Comparison of ENCODE assay signal across 13 cellular contexts in genomic region chr2:189446780-189447179, GRCh38. TPM values are rescaled to one million over a fixed set of nuclear protein-coding genes. Genes with fewer than 3 reads are reported as not detected.
DNase-seq lines count a peak whose midpoint lies in the region; ATAC-seq and TF ChIP-seq lines count a peak whose summit lies in the region.
"Had no signal": no experiment of that assay in that cellular context is flagged by ENCODE, and none has a peak within 500 bp of the region (broad histone marks: within the 10 kb centered on the region; RNA-seq: fewer than 3 reads in every experiment).

No MANE protein-coding gene starts in this region.

- H3K4me1 Mint-ChIP-seq in activated naive CD4-positive, alpha-beta T cell treated with anti-CD3 and anti-CD28 coated beads for 36 hours (ENCODE audit: low read depth), result peaks cover 14% of the 10 kb centered on the region
- H3K4me1 Mint-ChIP-seq in activated naive CD4-positive, alpha-beta T cell treated with anti-CD3 and anti-CD28 coated beads, Interleukin-2, amount 10 ng/mL, durations not matched to agents 7 days and 5 days, result peaks cover 21% of the 10 kb centered on the region
- H3K4me1 Mint-ChIP-seq in activated T-helper 17 cell treated with anti-CD3 and anti-CD28 coated beads, Interleukin-2, amount 50 U/mL, for 72 hours, result peaks cover 15% of the 10 kb centered on the region
- H3K4me1 Mint-ChIP-seq in activated naive CD8-positive, alpha-beta T cell treated with anti-CD3 and anti-CD28 coated beads, Interleukin-2, amount 50 U/mL, for 24 hours, result peaks cover 8% of the 10 kb centered on the region

- peak overlapping the region; percentile 72 for H3K27ac Mint-ChIP-seq in activated naive CD4-positive, alpha-beta T cell treated with anti-CD3 and anti-CD28 coated beads for 36 hours
- H3K27ac Mint-ChIP-seq in activated naive CD4-positive, alpha-beta T cell treated with anti-CD3 and anti-CD28 coated beads, Interleukin-2, amount 10 ng/mL, durations not matched to agents 7 days and 5 days, result no peak overlapping the region
- H3K27ac Mint-ChIP-seq in activated T-helper 17 cell treated with anti-CD3 and anti-CD28 coated beads, Interleukin-2, amount 50 U/mL, for 72 hours, result peak overlapping the region; percentile 72
- H3K27ac Mint-ChIP-seq in activated naive CD8-positive, alpha-beta T cell treated with anti-CD3 and anti-CD28 coated beads, Interleukin-2, amount 50 U/mL, for 24 hours, result peak overlapping the region; percentile 36

- intact Hi-C loops in activated naive CD4-positive, alpha-beta T cell treated with anti-CD3 and anti-CD28 coated beads for 36 hours (cut with micrococcal nuclease), result loop anchor here (10.0 kb wide), 2 partner anchors 968 to 1088 kb away; partner anchors contain the start of gene NEMP2

- H3K4me2 ChIP-seq in parathyroid adenoma (ENCODE audit: low read length), result peak overlapping the region; percentile 2

- peaks cover 43% of the 10 kb centered on the region for H3K36me3 Mint-ChIP-seq in activated naive CD4-positive, alpha-beta T cell treated with anti-CD3 and anti-CD28 coated beads for 36 hours (ENCODE audit: low read depth)
- peaks cover 40% of the 10 kb centered on the region for H3K36me3 Mint-ChIP-seq in activated naive CD4-positive, alpha-beta T cell treated with anti-CD3 and anti-CD28 coated beads, Interleukin-2, amount 10 ng/mL, durations not matched to agents 7 days and 5 days
- peaks cover 59% of the 10 kb centered on the region for H3K36me3 Mint-ChIP-seq in activated T-helper 17 cell treated with anti-CD3 and anti-CD28 coated beads, Interleukin-2, amount 50 U/mL, for 72 hours (ENCODE audit: low read depth)
- peaks cover 65% of the 10 kb centered on the region for H3K36me3 Mint-ChIP-seq in activated naive CD8-positive, alpha-beta T cell treated with anti-CD3 and anti-CD28 coated beads, Interleukin-2, amount 50 U/mL, for 24 hours (ENCODE audit: low read depth)

- CTCF ChIA-PET in activated naive CD4-positive, alpha-beta T cell treated with anti-CD3 and anti-CD28 coated beads for 36 hours (lab: Charles Lee), result interaction anchor here (0.6 to 1.6 kb wide), 2 partner anchors 186 to 353 kb away, joined by 3 to 4 read pairs; no protein-coding TSS in a partner anchor
- CTCF ChIA-PET in activated naive CD4-positive, alpha-beta T cell treated with anti-CD3 and anti-CD28 coated beads, Interleukin-2, amount 10 ng/mL, durations not matched to agents 7 days and 5 days (lab: Charles Lee), result no interaction called here

- no peaks in the 10 kb centered on the region for H3K27me3 Mint-ChIP-seq in activated naive CD4-positive, alpha-beta T cell treated with anti-CD3 and anti-CD28 coated beads for 36 hours (ENCODE audit: low read depth)
- H3K27me3 Mint-ChIP-seq in activated naive CD4-positive, alpha-beta T cell treated with anti-CD3 and anti-CD28 coated beads, Interleukin-2, amount 10 ng/mL, durations not matched to agents 7 days and 5 days, result no peaks in the 10 kb centered on the region
- no peaks in the 10 kb centered on the region for H3K27me3 Mint-ChIP-seq in activated T-helper 17 cell treated with anti-CD3 and anti-CD28 coated beads, Interleukin-2, amount 50 U/mL, for 72 hours
- H3K27me3 Mint-ChIP-seq in activated naive CD8-positive, alpha-beta T cell treated with anti-CD3 and anti-CD28 coated beads, Interleukin-2, amount 50 U/mL, for 24 hours, result no peaks in the 10 kb centered on the region

- peaks cover 13% of the 10 kb centered on the region for H3K79me2 ChIP-seq in parathyroid adenoma

- no peaks in the 10 kb centered on the region for H3K27me3 ChIP-seq in parathyroid adenoma (ENCODE audit: control insufficient read depth, insufficient read depth, low read length)

- H3K4me1 ChIP-seq in parathyroid adenoma, result no peaks in the 10 kb centered on the region

- no peaks in the 10 kb centered on the region for H3K9me3 Mint-ChIP-seq in activated naive CD4-positive, alpha-beta T cell treated with anti-CD3 and anti-CD28 coated beads for 36 hours
- no peaks in the 10 kb centered on the region for H3K9me3 Mint-ChIP-seq in activated naive CD4-positive, alpha-beta T cell treated with anti-CD3 and anti-CD28 coated beads, Interleukin-2, amount 10 ng/mL, durations not matched to agents 7 days and 5 days
- H3K9me3 Mint-ChIP-seq in activated T-helper 17 cell treated with anti-CD3 and anti-CD28 coated beads, Interleukin-2, amount 50 U/mL, for 72 hours, result no peaks in the 10 kb centered on the region
- H3K9me3 Mint-ChIP-seq in activated naive CD8-positive, alpha-beta T cell treated with anti-CD3 and anti-CD28 coated beads, Interleukin-2, amount 50 U/mL, for 24 hours, result no peaks in the 10 kb centered on the region

- no peak for DNase-seq in activated naive CD4-positive, alpha-beta T cell treated with anti-CD3 and anti-CD28 coated beads for 36 hours
- DNase-seq in activated naive CD4-positive, alpha-beta T cell treated with anti-CD3 and anti-CD28 coated beads, Interleukin-2, amount 10 ng/mL, durations not matched to agents 7 days and 5 days, result no peak
- no peak for DNase-seq in activated naive CD8-positive, alpha-beta T cell treated with anti-CD3 and anti-CD28 coated beads, Interleukin-2, amount 50 U/mL, for 24 hours
- no peak for DNase-seq in DMS 273 (lab: John Stamatoyannopoulos, UW; ENCODE audit: unreplicated experiment)
- DNase-seq: AML-193, DMS79 treated with DMSO at 0.1 percent for 48 hours, NCI-H1105, NCI-H1694 had no signal

- H3K27ac ChIP-seq in parathyroid adenoma, result peak overlapping the region; percentile 25
- H3K27ac ChIP-seq: C4-2B had no signal

- H3K36me3 ChIP-seq in parathyroid adenoma (ENCODE audit: control insufficient read depth, insufficient read depth, low read length), result no peaks in the 10 kb centered on the region

- no peaks in the 10 kb centered on the region for H3K9me3 ChIP-seq in parathyroid adenoma (ENCODE audit: control insufficient read depth, low read length)

- no peak overlapping the region for H3K4me3 Mint-ChIP-seq in activated naive CD4-positive, alpha-beta T cell treated with anti-CD3 and anti-CD28 coated beads for 36 hours
- H3K4me3 Mint-ChIP-seq in activated naive CD4-positive, alpha-beta T cell treated with anti-CD3 and anti-CD28 coated beads, Interleukin-2, amount 10 ng/mL, durations not matched to agents 7 days and 5 days, result no peak overlapping the region
- no peak overlapping the region for H3K4me3 Mint-ChIP-seq in activated T-helper 17 cell treated with anti-CD3 and anti-CD28 coated beads, Interleukin-2, amount 50 U/mL, for 72 hours
- peak overlapping the region; percentile 7 for H3K4me3 Mint-ChIP-seq in activated naive CD8-positive, alpha-beta T cell treated with anti-CD3 and anti-CD28 coated beads, Interleukin-2, amount 50 U/mL, for 24 hours

- no peak overlapping the region for H3K4me3 ChIP-seq in parathyroid adenoma (ENCODE audit: low read depth, low read length)

- H2AFZ ChIP-seq in parathyroid adenoma, result no peak overlapping the region

- no peak for TF ChIP-seq CTCF in parathyroid adenoma (IDR thresholded peaks at IDR 0.05)

- ATAC-seq in activated T-helper 17 cell treated with anti-CD3 and anti-CD28 coated beads, Interleukin-2, amount 50 U/mL, for 72 hours (replicated peaks), result peak; percentile 34
- no peak for ATAC-seq in activated naive CD8-positive, alpha-beta T cell treated with anti-CD3 and anti-CD28 coated beads, Interleukin-2, amount 50 U/mL, for 24 hours
- ATAC-seq in GM21528 (IDR thresholded peaks at IDR 0.05; ENCODE audit: low FRiP score, unreplicated experiment), result no peak
- ATAC-seq: Panc1 had no signal

- H3K9ac ChIP-seq in parathyroid adenoma, result no peak overlapping the region

RNA-seq across cellular contexts. Expression of gene WDR75, which starts 5.5 kb away (rescaled TPM):
- total RNA-seq in activated naive CD4-positive, alpha-beta T cell treated with anti-CD3 and anti-CD28 coated beads for 36 hours, result 10 to 100 TPM; 69.7 to 72.7 TPM
- 10 to 100 TPM; 44.5 to 46.5 TPM for total RNA-seq in activated T-helper 17 cell treated with anti-CD3 and anti-CD28 coated beads, Interleukin-2, amount 50 U/mL, for 72 hours
